Comparison of ENCODE assay signal across 1 cellular context in genomic region chr5:93585054-93585751, GRCh38.
TF ChIP-seq lines count a peak whose summit lies in the region.

No MANE protein-coding gene starts in this region.

TF ChIP-seq in SK-N-SH, 30 proteins besides CTCF, POLR2A, EP300 and RAD21 (continued from another document):
- TF ChIP-seq IRF3 (IDR thresholded peaks at IDR 0.05; ENCODE audit: low read depth, low read length) (no peak), RCOR1 (IDR thresholded peaks at IDR 0.05; ENCODE audit: low read length) (no peak), SIN3A (IDR thresholded peaks at IDR 0.05; ENCODE audit: borderline replicate concordance, low read depth, low read length) (no peak), YY1 (IDR thresholded peaks at IDR 0.05; ENCODE audit: low read depth) (no peak), MEF2A (IDR thresholded peaks at IDR 0.05; ENCODE audit: borderline replicate concordance, low read depth) (no peak), TAF1 (IDR thresholded peaks at IDR 0.05; ENCODE audit: borderline replicate concordance, low read depth, low read length) (no peak), FOXJ3 (CRISPR knock-in tag; IDR thresholded peaks at IDR 0.05) (no peak), TEAD4 (IDR thresholded peaks at IDR 0.05; ENCODE audit: borderline replicate concordance, insufficient read depth) (no peak), FOSL2 (IDR thresholded peaks at IDR 0.05; ENCODE audit: borderline replicate concordance, low read depth) (no peak), MAX (IDR thresholded peaks at IDR 0.05; ENCODE audit: low read depth) (peak; percentile 20; the same call in 1 of the 2 replicates), POLR2AphosphoS5 (IDR thresholded peaks at IDR 0.05; ENCODE audit: low read depth, low read length) (no peak), NRF1 (IDR thresholded peaks at IDR 0.05; ENCODE audit: low read depth, low read length) (no peak), GATA2 (CRISPR knock-in tag; IDR thresholded peaks at IDR 0.05) (no peak), EZH2phosphoT487 (IDR thresholded peaks at IDR 0.05; ENCODE audit: borderline replicate concordance, low read depth) (no peak), USF2 (IDR thresholded peaks at IDR 0.05; ENCODE audit: borderline replicate concordance, low read depth, low read length) (no peak), ELF1 (IDR thresholded peaks at IDR 0.05) (no peak), SMC3 (IDR thresholded peaks at IDR 0.05; ENCODE audit: low read depth, low read length) (peak; percentile 2; the same call in 1 of the 2 replicates), USF1 (IDR thresholded peaks at IDR 0.05; ENCODE audit: borderline replicate concordance, low read depth) (no peak), MXI1 (IDR thresholded peaks at IDR 0.05; ENCODE audit: low read depth, low read length) (peak; percentile 63; the same call in 1 of the 2 replicates), RXRA (IDR thresholded peaks at IDR 0.05; ENCODE audit: borderline replicate concordance, low read depth) (no peak), FOXM1 (IDR thresholded peaks at IDR 0.05; ENCODE audit: low read depth) (no peak), JUND (IDR thresholded peaks at IDR 0.05) (no peak), TCF12 (IDR thresholded peaks at IDR 0.05) (no peak), NFIC (IDR thresholded peaks at IDR 0.05; ENCODE audit: borderline replicate concordance) (0 out of 2 replicates have a peak, but pooled peaks have one; percentile 10), GABPA (IDR thresholded peaks at IDR 0.05; ENCODE audit: low read depth) (no peak), RFX5 (IDR thresholded peaks at IDR 0.05; ENCODE audit: low read length) (no peak), CHD2 (IDR thresholded peaks at IDR 0.05; ENCODE audit: low read length, partially characterized antibody) (no peak)
- TF ChIP-seq, protein P1, sequence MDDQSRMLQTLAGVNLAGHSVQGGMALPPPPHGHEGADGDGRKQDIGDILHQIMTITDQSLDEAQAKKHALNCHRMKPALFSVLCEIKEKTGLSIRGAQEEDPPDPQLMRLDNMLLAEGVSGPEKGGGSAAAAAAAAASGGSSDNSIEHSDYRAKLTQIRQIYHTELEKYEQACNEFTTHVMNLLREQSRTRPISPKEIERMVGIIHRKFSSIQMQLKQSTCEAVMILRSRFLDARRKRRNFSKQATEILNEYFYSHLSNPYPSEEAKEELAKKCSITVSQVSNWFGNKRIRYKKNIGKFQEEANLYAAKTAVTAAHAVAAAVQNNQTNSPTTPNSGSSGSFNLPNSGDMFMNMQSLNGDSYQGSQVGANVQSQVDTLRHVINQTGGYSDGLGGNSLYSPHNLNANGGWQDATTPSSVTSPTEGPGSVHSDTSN (IDR thresholded peaks at IDR 0.05), result no peak
- TF ChIP-seq, protein P2, sequence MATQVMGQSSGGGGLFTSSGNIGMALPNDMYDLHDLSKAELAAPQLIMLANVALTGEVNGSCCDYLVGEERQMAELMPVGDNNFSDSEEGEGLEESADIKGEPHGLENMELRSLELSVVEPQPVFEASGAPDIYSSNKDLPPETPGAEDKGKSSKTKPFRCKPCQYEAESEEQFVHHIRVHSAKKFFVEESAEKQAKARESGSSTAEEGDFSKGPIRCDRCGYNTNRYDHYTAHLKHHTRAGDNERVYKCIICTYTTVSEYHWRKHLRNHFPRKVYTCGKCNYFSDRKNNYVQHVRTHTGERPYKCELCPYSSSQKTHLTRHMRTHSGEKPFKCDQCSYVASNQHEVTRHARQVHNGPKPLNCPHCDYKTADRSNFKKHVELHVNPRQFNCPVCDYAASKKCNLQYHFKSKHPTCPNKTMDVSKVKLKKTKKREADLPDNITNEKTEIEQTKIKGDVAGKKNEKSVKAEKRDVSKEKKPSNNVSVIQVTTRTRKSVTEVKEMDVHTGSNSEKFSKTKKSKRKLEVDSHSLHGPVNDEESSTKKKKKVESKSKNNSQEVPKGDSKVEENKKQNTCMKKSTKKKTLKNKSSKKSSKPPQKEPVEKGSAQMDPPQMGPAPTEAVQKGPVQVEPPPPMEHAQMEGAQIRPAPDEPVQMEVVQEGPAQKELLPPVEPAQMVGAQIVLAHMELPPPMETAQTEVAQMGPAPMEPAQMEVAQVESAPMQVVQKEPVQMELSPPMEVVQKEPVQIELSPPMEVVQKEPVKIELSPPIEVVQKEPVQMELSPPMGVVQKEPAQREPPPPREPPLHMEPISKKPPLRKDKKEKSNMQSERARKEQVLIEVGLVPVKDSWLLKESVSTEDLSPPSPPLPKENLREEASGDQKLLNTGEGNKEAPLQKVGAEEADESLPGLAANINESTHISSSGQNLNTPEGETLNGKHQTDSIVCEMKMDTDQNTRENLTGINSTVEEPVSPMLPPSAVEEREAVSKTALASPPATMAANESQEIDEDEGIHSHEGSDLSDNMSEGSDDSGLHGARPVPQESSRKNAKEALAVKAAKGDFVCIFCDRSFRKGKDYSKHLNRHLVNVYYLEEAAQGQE (IDR thresholded peaks at IDR 0.05; ENCODE audit: low read depth, low read length), result no peak
